15 cellular contexts compared by ENCODE assay signal in genomic region chr7:112566392-112567324, GRCh38.
DNase-seq lines count a peak whose midpoint lies in the region; ATAC-seq, FAIRE-seq and TF ChIP-seq lines count a peak whose summit lies in the region.
"Had no signal": no experiment of that assay in that cellular context is flagged by ENCODE, and none has a peak within 500 bp of the region (broad histone marks: within the 10 kb centered on the region; RNA-seq: fewer than 3 reads in every experiment).

No MANE protein-coding gene starts in this region.

- H3K27me3 ChIP-seq in heart left ventricle (no peaks in the 10 kb centered on the region), small intestine (ENCODE audit: control insufficient read depth in 2 of 2, insufficient read depth in 2 of 2, low read length in 2 of 2) (no peaks in the 10 kb centered on the region)
- H3K27me3 ChIP-seq: sigmoid colon had no signal

- peak; percentile 52 to 87 (median 66) for ATAC-seq in heart left ventricle
- no peak for ATAC-seq in HG03280 (IDR thresholded peaks at IDR 0.05; ENCODE audit: unreplicated experiment)
- ATAC-seq: activated CD8-positive, alpha-beta T cell treated with anti-CD3 and anti-CD28 coated beads for 36 hours had no signal

- 34 to 46% (median 43%) methylated on average over 10 of the region's 10 CpGs for WGBS in heart left ventricle, 4 donors
- 16 to 42% (median 25%) methylated on average over 10 of the region's 10 CpGs for WGBS in small intestine, 3 donors

- no peak for TF ChIP-seq CTCF in heart left ventricle (IDR thresholded peaks at IDR 0.05)

- peaks cover 0 to 7% (median 2%) of the 10 kb centered on the region in 12 donors for H3K4me1 ChIP-seq in heart left ventricle
- H3K4me1 ChIP-seq in small intestine (ENCODE audit: control insufficient read depth in 2 of 2, insufficient read depth in 1 of 2, low read depth in 1 of 2, low read length in 1 of 2): no peaks in the 10 kb centered on the region

- TF ChIP-seq POLR2A in heart left ventricle (IDR thresholded peaks at IDR 0.05): no peak

- intact Hi-C loops in heart left ventricle (cut with DNase I): loop anchor here in 1 of 10 donors (5.0 kb wide), 2 partner anchors 336 to 431 kb away; no protein-coding TSS in a partner anchor

- H3K36me3 ChIP-seq in heart left ventricle (no peaks in the 10 kb centered on the region), small intestine (ENCODE audit: control insufficient read depth in 2 of 2, insufficient read depth in 2 of 2, low read length in 2 of 2) (no peaks in the 10 kb centered on the region)
- H3K36me3 ChIP-seq: sigmoid colon had no signal

- DNase-seq in NCI-H146 (lab: John Stamatoyannopoulos, UW): peak; percentile 6
- no peak for DNase-seq in NCI-H146 treated with DMSO at 0.1 percent for 48 hours (lab: John Stamatoyannopoulos, UW; ENCODE audit: unreplicated experiment)
- DNase-seq in SK-N-DZ (ENCODE audit: low spot score): peak; percentile 84
- DNase-seq in heart left ventricle: no peak
- peak; percentile 57 for DNase-seq in small intestine
- no peak for DNase-seq in NCI-H526 treated with DMSO at 0.1 percent for 48 hours (lab: John Stamatoyannopoulos, UW)
- no peak for DNase-seq in SW480 (ENCODE audit: low spot score)
- DNase-seq: activated CD8-positive, alpha-beta T cell treated with anti-CD3 and anti-CD28 coated beads for 36 hours; activated gamma-delta T cell; CD4-positive, alpha-beta T cell; NCI-H345; nephron progenitor cell; sigmoid colon had no signal

- FAIRE-seq in small intestine (lab: Jason Lieb, UNC): no peak

- H3K4me3 ChIP-seq in heart left ventricle: peak overlapping the region in 4 of 12 donors; percentile 0 to 13 (median 2)
- H3K4me3 ChIP-seq in small intestine (ENCODE audit: low read depth in 1 of 2, low read length in 2 of 2): no peak overlapping the region

- H3K9me3 ChIP-seq in heart left ventricle: no peaks in the 10 kb centered on the region
- H3K9me3 ChIP-seq in small intestine (ENCODE audit: control insufficient read depth, low read depth): no peaks in the 10 kb centered on the region
- H3K9me3 ChIP-seq: sigmoid colon had no signal

- peak overlapping the region; percentile 6 to 75 (median 51) for H3K27ac ChIP-seq in heart left ventricle
- H3K27ac ChIP-seq in small intestine (ENCODE audit: low read depth in 1 of 2, low read length in 1 of 2): peak overlapping the region in 1 of 2 donors; percentile 58
- H3K27ac ChIP-seq: 22Rv1 had no signal

Comparison
In these comparisons a context has a peak if more than half of its experiments do, and no peak if none do; other contexts are left out.
1. DNase-seq: peak in NCI-H146 (single experiment), SK-N-DZ (single experiment) and small intestine (single experiment); none in NCI-H146 treated with DMSO at 0.1 percent for 48 hours (single experiment), heart left ventricle (0 of 5), NCI-H526 treated with DMSO at 0.1 percent for 48 hours (single experiment) and SW480 (single experiment).